10 cellular contexts compared by ENCODE assay signal in the genomic region with DNA sequence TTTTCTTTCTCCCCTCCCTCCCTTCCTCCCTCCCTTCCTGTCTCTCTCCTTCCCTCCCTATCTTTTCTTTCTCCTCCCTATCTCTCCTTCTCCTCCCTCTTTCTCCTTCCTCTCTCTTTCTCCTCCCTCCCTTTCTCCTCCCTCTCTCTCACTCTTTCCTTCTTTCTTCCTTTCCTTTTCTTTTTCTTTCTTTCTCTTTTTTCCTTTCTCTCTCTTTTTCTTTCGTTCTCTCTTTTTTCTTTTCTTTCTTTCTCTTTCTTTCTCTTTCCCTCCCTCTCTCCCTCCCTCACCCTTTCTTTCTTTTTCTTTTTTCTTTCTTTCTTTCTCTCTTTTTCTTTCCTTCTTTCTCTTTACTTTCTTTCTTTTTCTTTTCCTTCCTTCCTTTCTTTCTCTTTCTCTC.
"Had no signal": no experiment of that assay in that cellular context is flagged by ENCODE, and none has a peak within 500 bp of the region (broad histone marks: within the 10 kb centered on the region; RNA-seq: fewer than 3 reads in every experiment).

No MANE protein-coding gene starts in this region.

- H3K36me3 ChIP-seq: HAP-1 had no signal

- ATAC-seq: HCT116, HepG2 had no signal

- H2AFZ ChIP-seq: GM23248 had no signal

- H3K27ac ChIP-seq: GM23248, HL-60, KMS-11 had no signal

- H3K9ac ChIP-seq: GM23248, KMS-11 had no signal

- H3K9me3 ChIP-seq: HAP-1 had no signal

- H3K4me3 Mint-ChIP-seq: IgD-negative memory B cell had no signal

- H3K4me3 ChIP-seq: GM23248, HAP-1 had no signal

- H3K4me1 ChIP-seq: HAP-1 had no signal

- H3K27me3 Mint-ChIP-seq: IgD-negative memory B cell had no signal

- H3K27ac Mint-ChIP-seq: IgD-negative memory B cell had no signal

- H3K4me2 ChIP-seq: KMS-11 had no signal

- DNase-seq: GM23248, GOT3, H7, KBM-7 had no signal
